In the genomic region with DNA sequence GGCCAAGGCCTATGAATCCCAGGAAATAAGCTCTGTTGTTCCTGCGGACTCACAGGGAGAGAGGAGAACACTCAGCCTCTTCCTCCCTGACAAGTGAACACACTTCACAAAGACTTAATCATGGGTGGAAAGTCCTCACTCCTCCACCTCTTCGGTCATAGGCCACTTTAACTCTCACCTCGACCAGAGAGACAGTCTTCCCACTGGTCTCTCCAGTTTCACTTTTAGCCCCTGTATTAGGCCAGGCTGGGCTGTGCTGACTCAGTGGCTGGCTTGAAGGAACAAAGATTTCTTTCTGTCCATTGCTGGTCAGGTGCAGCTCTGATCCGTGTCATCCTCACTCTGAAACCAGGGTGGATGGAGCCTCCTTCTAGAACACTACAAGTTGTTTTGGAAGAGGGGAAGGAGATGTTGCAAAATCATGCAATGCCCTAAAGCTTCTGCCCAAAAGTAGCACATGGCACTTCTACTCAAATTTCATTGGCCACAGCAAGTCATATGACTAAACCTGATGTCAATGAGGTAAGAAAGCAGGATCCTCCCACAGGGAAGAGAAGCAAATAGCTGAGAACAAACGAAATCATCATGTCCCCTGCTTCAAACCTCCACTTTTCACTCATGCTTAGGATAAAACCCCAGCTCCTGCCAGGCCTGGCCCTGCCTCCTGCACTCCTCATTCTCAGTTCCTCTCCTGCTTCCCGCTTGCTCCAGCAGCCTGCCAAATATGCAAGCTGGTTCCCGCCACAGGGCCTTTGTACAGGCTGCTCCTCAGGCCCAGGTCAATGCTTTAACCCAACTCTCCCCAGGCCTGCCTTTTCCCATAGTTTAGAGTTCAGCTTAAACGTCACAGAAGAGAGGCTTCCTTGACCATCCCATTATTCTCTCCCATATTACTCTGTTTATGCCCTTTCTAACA, we compare ENCODE assay signal across 1 cellular context.
TF ChIP-seq lines count a peak whose summit lies in the region.

No MANE protein-coding gene starts in this region.

TF ChIP-seq in K562, 482 proteins besides CTCF, POLR2A, EP300 and RAD21 (continued from another document and continues in another):
- TF ChIP-seq, protein P1, sequence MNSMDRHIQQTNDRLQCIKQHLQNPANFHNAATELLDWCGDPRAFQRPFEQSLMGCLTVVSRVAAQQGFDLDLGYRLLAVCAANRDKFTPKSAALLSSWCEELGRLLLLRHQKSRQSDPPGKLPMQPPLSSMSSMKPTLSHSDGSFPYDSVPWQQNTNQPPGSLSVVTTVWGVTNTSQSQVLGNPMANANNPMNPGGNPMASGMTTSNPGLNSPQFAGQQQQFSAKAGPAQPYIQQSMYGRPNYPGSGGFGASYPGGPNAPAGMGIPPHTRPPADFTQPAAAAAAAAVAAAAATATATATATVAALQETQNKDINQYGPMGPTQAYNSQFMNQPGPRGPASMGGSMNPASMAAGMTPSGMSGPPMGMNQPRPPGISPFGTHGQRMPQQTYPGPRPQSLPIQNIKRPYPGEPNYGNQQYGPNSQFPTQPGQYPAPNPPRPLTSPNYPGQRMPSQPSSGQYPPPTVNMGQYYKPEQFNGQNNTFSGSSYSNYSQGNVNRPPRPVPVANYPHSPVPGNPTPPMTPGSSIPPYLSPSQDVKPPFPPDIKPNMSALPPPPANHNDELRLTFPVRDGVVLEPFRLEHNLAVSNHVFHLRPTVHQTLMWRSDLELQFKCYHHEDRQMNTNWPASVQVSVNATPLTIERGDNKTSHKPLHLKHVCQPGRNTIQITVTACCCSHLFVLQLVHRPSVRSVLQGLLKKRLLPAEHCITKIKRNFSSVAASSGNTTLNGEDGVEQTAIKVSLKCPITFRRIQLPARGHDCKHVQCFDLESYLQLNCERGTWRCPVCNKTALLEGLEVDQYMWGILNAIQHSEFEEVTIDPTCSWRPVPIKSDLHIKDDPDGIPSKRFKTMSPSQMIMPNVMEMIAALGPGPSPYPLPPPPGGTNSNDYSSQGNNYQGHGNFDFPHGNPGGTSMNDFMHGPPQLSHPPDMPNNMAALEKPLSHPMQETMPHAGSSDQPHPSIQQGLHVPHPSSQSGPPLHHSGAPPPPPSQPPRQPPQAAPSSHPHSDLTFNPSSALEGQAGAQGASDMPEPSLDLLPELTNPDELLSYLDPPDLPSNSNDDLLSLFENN (IDR thresholded peaks at IDR 0.05; ENCODE audit: low read depth in 2 of 2, low read length in 2 of 2), result no peak
- TF ChIP-seq CREB3 (tag; conservative IDR thresholded peaks at IDR 0.05; ENCODE audit: low read depth) (peak; percentile 45; the same call in 1 of the 2 replicates), HDGF (IDR thresholded peaks at IDR 0.05) (no peak), HOXB6 (CRISPR knock-in tag; IDR thresholded peaks at IDR 0.05; ENCODE audit: borderline replicate concordance) (no peak), SRF (CRISPR knock-in tag; IDR thresholded peaks at IDR 0.05) (no peak), GATAD2B (IDR thresholded peaks at IDR 0.05; ENCODE audit: borderline replicate concordance) (no peak), ZNF316 (IDR thresholded peaks at IDR 0.05) (no peak), MTA3 (IDR thresholded peaks at IDR 0.05; ENCODE audit: borderline replicate concordance) (0 out of 2 replicates have a peak, but pooled peaks have one; percentile 14), ZNF644 (tag; IDR thresholded peaks at IDR 0.05; ENCODE audit: low read depth) (0 out of 2 replicates have a peak, but pooled peaks have one; percentile 47), PATZ1 (CRISPR knock-in tag; IDR thresholded peaks at IDR 0.05; ENCODE audit: borderline replicate concordance) (no peak), SAP30 (IDR thresholded peaks at IDR 0.05; ENCODE audit: borderline replicate concordance, insufficient read depth, low read depth, low read length, poor library complexity, severe bottlenecking) (no peak), NONO (IDR thresholded peaks at IDR 0.05; ENCODE audit: low read depth in 2 of 2, low read length in 1 of 2) (no peak), RAD51 (IDR thresholded peaks at IDR 0.05; ENCODE audit: borderline replicate concordance, low read depth) (peak; percentile 81), BDP1 (IDR thresholded peaks at IDR 0.05; ENCODE audit: insufficient read depth, insufficient read length) (no peak), E2F6 (IDR thresholded peaks at IDR 0.05; ENCODE audit: borderline replicate concordance in 1 of 2, extremely low read depth in 1 of 2, insufficient read depth in 1 of 2, insufficient read length in 1 of 2, low read depth in 1 of 2, low read length in 1 of 2, poor library complexity in 1 of 2, severe bottlenecking in 1 of 2) (peak in 1 of 2 experiments; percentile 41), SRSF9 (IDR thresholded peaks at IDR 0.05; ENCODE audit: borderline replicate concordance, low read depth, low read length) (no peak), ZNF740 (CRISPR knock-in tag; IDR thresholded peaks at IDR 0.05) (no peak), ZNF740 (tag; IDR thresholded peaks at IDR 0.05) (no peak), ZNF707 (CRISPR knock-in tag; conservative IDR thresholded peaks at IDR 0.05) (no peak), TSHZ1 (CRISPR knock-in tag; IDR thresholded peaks at IDR 0.05) (no peak), NFIC (IDR thresholded peaks at IDR 0.05) (no peak)
- TF ChIP-seq, protein P2, sequence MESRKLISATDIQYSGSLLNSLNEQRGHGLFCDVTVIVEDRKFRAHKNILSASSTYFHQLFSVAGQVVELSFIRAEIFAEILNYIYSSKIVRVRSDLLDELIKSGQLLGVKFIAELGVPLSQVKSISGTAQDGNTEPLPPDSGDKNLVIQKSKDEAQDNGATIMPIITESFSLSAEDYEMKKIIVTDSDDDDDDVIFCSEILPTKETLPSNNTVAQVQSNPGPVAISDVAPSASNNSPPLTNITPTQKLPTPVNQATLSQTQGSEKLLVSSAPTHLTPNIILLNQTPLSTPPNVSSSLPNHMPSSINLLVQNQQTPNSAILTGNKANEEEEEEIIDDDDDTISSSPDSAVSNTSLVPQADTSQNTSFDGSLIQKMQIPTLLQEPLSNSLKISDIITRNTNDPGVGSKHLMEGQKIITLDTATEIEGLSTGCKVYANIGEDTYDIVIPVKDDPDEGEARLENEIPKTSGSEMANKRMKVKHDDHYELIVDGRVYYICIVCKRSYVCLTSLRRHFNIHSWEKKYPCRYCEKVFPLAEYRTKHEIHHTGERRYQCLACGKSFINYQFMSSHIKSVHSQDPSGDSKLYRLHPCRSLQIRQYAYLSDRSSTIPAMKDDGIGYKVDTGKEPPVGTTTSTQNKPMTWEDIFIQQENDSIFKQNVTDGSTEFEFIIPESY (CRISPR knock-in tag; IDR thresholded peaks at IDR 0.05), result no peak
- TF ChIP-seq, protein P3, sequence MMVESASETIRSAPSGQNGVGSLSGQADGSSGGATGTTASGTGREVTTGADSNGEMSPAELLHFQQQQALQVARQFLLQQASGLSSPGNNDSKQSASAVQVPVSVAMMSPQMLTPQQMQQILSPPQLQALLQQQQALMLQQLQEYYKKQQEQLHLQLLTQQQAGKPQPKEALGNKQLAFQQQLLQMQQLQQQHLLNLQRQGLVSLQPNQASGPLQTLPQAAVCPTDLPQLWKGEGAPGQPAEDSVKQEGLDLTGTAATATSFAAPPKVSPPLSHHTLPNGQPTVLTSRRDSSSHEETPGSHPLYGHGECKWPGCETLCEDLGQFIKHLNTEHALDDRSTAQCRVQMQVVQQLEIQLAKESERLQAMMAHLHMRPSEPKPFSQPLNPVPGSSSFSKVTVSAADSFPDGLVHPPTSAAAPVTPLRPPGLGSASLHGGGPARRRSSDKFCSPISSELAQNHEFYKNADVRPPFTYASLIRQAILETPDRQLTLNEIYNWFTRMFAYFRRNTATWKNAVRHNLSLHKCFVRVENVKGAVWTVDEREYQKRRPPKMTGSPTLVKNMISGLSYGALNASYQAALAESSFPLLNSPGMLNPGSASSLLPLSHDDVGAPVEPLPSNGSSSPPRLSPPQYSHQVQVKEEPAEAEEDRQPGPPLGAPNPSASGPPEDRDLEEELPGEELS (CRISPR knock-in tag; IDR thresholded peaks at IDR 0.05; ENCODE audit: borderline replicate concordance), result no peak
- TF ChIP-seq, protein P4, sequence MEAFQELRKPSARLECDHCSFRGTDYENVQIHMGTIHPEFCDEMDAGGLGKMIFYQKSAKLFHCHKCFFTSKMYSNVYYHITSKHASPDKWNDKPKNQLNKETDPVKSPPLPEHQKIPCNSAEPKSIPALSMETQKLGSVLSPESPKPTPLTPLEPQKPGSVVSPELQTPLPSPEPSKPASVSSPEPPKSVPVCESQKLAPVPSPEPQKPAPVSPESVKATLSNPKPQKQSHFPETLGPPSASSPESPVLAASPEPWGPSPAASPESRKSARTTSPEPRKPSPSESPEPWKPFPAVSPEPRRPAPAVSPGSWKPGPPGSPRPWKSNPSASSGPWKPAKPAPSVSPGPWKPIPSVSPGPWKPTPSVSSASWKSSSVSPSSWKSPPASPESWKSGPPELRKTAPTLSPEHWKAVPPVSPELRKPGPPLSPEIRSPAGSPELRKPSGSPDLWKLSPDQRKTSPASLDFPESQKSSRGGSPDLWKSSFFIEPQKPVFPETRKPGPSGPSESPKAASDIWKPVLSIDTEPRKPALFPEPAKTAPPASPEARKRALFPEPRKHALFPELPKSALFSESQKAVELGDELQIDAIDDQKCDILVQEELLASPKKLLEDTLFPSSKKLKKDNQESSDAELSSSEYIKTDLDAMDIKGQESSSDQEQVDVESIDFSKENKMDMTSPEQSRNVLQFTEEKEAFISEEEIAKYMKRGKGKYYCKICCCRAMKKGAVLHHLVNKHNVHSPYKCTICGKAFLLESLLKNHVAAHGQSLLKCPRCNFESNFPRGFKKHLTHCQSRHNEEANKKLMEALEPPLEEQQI (IDR thresholded peaks at IDR 0.05), result no peak
